Comparison of ENCODE assay signal across 14 cellular contexts in genomic region chr2:70043252-70043875, GRCh38. TPM values are rescaled to one million over a fixed set of nuclear protein-coding genes. Genes with fewer than 3 reads are reported as not detected.
DNase-seq lines count a peak whose midpoint lies in the region; ATAC-seq and TF ChIP-seq lines count a peak whose summit lies in the region.
"Had no signal": no experiment of that assay in that cellular context is flagged by ENCODE, and none has a peak within 500 bp of the region (broad histone marks: within the 10 kb centered on the region; RNA-seq: fewer than 3 reads in every experiment).

No MANE protein-coding gene starts in this region.

- DNase-seq in CD1c-positive myeloid dendritic cell (ENCODE audit: extremely low spot score) (peak; percentile 26), Kasumi-1 (lab: John Stamatoyannopoulos, UW) (peak; percentile 10 to 18), lower lobe of right lung (peak; percentile 72), Ammon's horn (ENCODE audit: low spot score) (no peak), SW480 (ENCODE audit: low spot score) (no peak)
- DNase-seq in activated T-helper 1 cell treated with anti-CD3 and anti-CD28 coated beads, Interleukin-12 subunit alpha, Interleukin-12 subunit beta, Interleukin-2, Interleukin-4 antibody, amounts not matched to agents 30 ng/mL and 10 ng/mL and 1 ng/mL, durations not matched to agents 14 hours and 24 hours and 36 hours (ENCODE audit: low spot score) = peak; percentile 58
- DNase-seq: activated T-cell treated with anti-CD3 and anti-CD28 coated beads, Interleukin-2, amount 50 U/mL, for 4 hours; NCI-H526; posterior cingulate gyrus; stimulated activated CD4-positive, alpha-beta T cell treated with anti-CD3 and anti-CD28 coated beads, Interleukin-4, amount 100 ng/mL, for 4 hours; trophoblast cell had no signal

- no peaks in the 10 kb centered on the region for H3K27me3 Mint-ChIP-seq in activated T-helper 1 cell treated with anti-CD3 and anti-CD28 coated beads, Interleukin-12 subunit alpha, Interleukin-12 subunit beta, Interleukin-2, Interleukin-4 antibody, amounts not matched to agents 30 ng/mL and 10 ng/mL and 1 ng/mL, durations not matched to agents 14 hours and 24 hours and 36 hours (ENCODE audit: insufficient read depth)

- H3K36me3 Mint-ChIP-seq in activated T-helper 1 cell treated with anti-CD3 and anti-CD28 coated beads, Interleukin-12 subunit alpha, Interleukin-12 subunit beta, Interleukin-2, Interleukin-4 antibody, amounts not matched to agents 30 ng/mL and 10 ng/mL and 1 ng/mL, durations not matched to agents 14 hours and 24 hours and 36 hours (ENCODE audit: low read depth) = peaks cover 37% of the 10 kb centered on the region

- H3K9me3 ChIP-seq in lower lobe of right lung = no peaks in the 10 kb centered on the region
- H3K9me3 ChIP-seq: Caco-2 had no signal

- intact Hi-C loops in activated T-helper 1 cell treated with anti-CD3 and anti-CD28 coated beads, Interleukin-12 subunit alpha, Interleukin-12 subunit beta, Interleukin-2, Interleukin-4 antibody, amounts not matched to agents 30 ng/mL and 10 ng/mL and 1 ng/mL, durations not matched to agents 14 hours and 24 hours and 36 hours (cut with micrococcal nuclease) = no loop called here
- intact Hi-C loops in lower lobe of right lung (cut with DNase I) = no loop called here

- peak overlapping the region; percentile 2 for H3K4me3 Mint-ChIP-seq in activated T-helper 1 cell treated with anti-CD3 and anti-CD28 coated beads, Interleukin-12 subunit alpha, Interleukin-12 subunit beta, Interleukin-2, Interleukin-4 antibody, amounts not matched to agents 30 ng/mL and 10 ng/mL and 1 ng/mL, durations not matched to agents 14 hours and 24 hours and 36 hours
- H3K4me3 Mint-ChIP-seq: activated T-cell treated with anti-CD3 and anti-CD28 coated beads, Interleukin-2, amount 50 U/mL, for 4 hours had no signal

- H3K27ac Mint-ChIP-seq in activated T-helper 1 cell treated with anti-CD3 and anti-CD28 coated beads, Interleukin-12 subunit alpha, Interleukin-12 subunit beta, Interleukin-2, Interleukin-4 antibody, amounts not matched to agents 30 ng/mL and 10 ng/mL and 1 ng/mL, durations not matched to agents 14 hours and 24 hours and 36 hours = peak overlapping the region; percentile 63

- peak; percentile 76 to 87 for ATAC-seq in lower lobe of right lung
- no peak for ATAC-seq in HG03025 (IDR thresholded peaks at IDR 0.05; ENCODE audit: low FRiP score, unreplicated experiment)
- ATAC-seq in GM18867 (IDR thresholded peaks at IDR 0.05; ENCODE audit: unreplicated experiment) = no peak

- no peaks in the 10 kb centered on the region for H3K9me3 Mint-ChIP-seq in activated T-helper 1 cell treated with anti-CD3 and anti-CD28 coated beads, Interleukin-12 subunit alpha, Interleukin-12 subunit beta, Interleukin-2, Interleukin-4 antibody, amounts not matched to agents 30 ng/mL and 10 ng/mL and 1 ng/mL, durations not matched to agents 14 hours and 24 hours and 36 hours
- H3K9me3 Mint-ChIP-seq: activated T-cell treated with anti-CD3 and anti-CD28 coated beads, Interleukin-2, amount 50 U/mL, for 4 hours had no signal

- peaks cover 26% of the 10 kb centered on the region for H3K36me3 ChIP-seq in lower lobe of right lung

- H3K4me1 Mint-ChIP-seq in activated T-helper 1 cell treated with anti-CD3 and anti-CD28 coated beads, Interleukin-12 subunit alpha, Interleukin-12 subunit beta, Interleukin-2, Interleukin-4 antibody, amounts not matched to agents 30 ng/mL and 10 ng/mL and 1 ng/mL, durations not matched to agents 14 hours and 24 hours and 36 hours (ENCODE audit: low read depth) = peaks cover 78% of the 10 kb centered on the region

- no peak for TF ChIP-seq CTCF in lower lobe of right lung (IDR thresholded peaks at IDR 0.05)

- peaks cover 28% of the 10 kb centered on the region for H3K4me1 ChIP-seq in lower lobe of right lung
- H3K4me1 ChIP-seq: Caco-2 had no signal

- H3K4me3 ChIP-seq in lower lobe of right lung = no peak overlapping the region

- H3K27ac ChIP-seq in lower lobe of right lung = peak overlapping the region; percentile 57

- H3K27me3 ChIP-seq in lower lobe of right lung (ENCODE audit: low read depth) = no peaks in the 10 kb centered on the region

RNA-seq across cellular contexts. Expression of gene PCBP1, which starts 43.9 kb away (rescaled TPM):
- total RNA-seq in activated T-helper 1 cell treated with anti-CD3 and anti-CD28 coated beads, Interleukin-12 subunit alpha, Interleukin-12 subunit beta, Interleukin-2, Interleukin-4 antibody, amounts not matched to agents 30 ng/mL and 10 ng/mL and 1 ng/mL, durations not matched to agents 14 hours and 24 hours and 36 hours = 426 and 427 TPM in 2 replicates
- total RNA-seq in lower lobe of right lung = 308 TPM

Comparison
In these comparisons a context has a peak if more than half of its experiments do, and no peak if none do; other contexts are left out.
1. DNase-seq: peak in CD1c-positive myeloid dendritic cell (single experiment), Kasumi-1 (2 of 2), activated T-helper 1 cell treated with anti-CD3 and anti-CD28 coated beads, Interleukin-12 subunit alpha, Interleukin-12 subunit beta, Interleukin-2, Interleukin-4 antibody, amounts not matched to agents 30 ng/mL and 10 ng/mL and 1 ng/mL, durations not matched to agents 14 hours and 24 hours and 36 hours (single experiment) and lower lobe of right lung (single experiment); none in Ammon's horn (single experiment) and SW480 (single experiment).
2. ATAC-seq: peak in lower lobe of right lung (2 of 2); none in HG03025 (single experiment) and GM18867 (single experiment).